In the genomic region with DNA sequence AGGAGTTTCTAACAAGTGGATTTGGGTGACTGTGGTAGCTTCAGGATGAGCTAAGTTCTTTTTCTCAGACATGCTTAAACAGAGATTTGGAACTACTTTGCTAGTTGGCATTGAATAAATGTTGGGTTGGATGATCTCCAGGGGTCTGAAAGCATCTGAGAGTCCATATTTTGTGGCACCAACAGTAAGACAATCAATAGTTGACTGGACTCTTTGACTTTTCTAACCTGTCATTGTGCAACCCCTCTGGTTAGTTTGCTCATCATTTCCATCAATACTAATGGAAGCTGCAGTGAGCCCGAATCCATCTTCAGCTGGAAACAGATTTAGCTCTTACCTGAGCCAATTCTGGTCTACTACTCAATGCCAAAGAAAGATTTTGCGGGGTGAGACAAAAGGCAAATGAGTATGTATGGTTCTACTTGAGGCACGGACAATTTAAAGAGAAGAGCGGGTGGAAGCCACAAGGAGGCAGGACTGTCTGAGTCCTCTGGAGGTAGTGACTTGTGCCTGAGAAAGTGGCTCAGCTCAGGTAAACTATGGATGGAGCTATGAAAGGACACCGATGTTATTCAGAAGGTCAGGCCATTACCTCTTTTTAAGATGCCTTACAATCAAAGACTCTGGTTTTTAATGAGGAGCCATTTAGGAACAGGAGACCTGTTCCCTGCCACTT, we compare ENCODE assay signal across 23 cellular contexts.
DNase-seq lines count a peak whose midpoint lies in the region; ATAC-seq, FAIRE-seq and TF ChIP-seq lines count a peak whose summit lies in the region.
"Had no signal": no experiment of that assay in that cellular context is flagged by ENCODE, and none has a peak within 500 bp of the region (broad histone marks: within the 10 kb centered on the region; RNA-seq: fewer than 3 reads in every experiment).

No MANE protein-coding gene starts in this region.

- no peaks in the 10 kb centered on the region for H3F3A ChIP-seq in OCI-LY1 (ENCODE audit: insufficient read depth, low read length)

- CTCF ChIA-PET in K562 (lab: Yijun Ruan, JAX; ENCODE audit: low intra/inter-chr PET ratio) = no interaction called here
- CTCF ChIA-PET in HepG2 (lab: Yijun Ruan, JAX; ENCODE audit: low intra/inter-chr PET ratio, low total read pairs) = no interaction called here

- no peak for TF ChIP-seq RAD21 in K562 (CRISPR knock-in tag; conservative IDR thresholded peaks at IDR 0.05 in 1 of 2, IDR thresholded peaks at IDR 0.05 in 1 of 2)
- TF ChIP-seq RAD21 in HepG2 (CRISPR knock-in tag; IDR thresholded peaks at IDR 0.05) = no peak

- H3K27me3 ChIP-seq in OCI-LY1 (ENCODE audit: insufficient read depth, low read length) (no peaks in the 10 kb centered on the region), K562 (ENCODE audit: control insufficient read depth in 2 of 2, insufficient read depth in 2 of 2, low read length in 2 of 2) (no peaks in the 10 kb centered on the region), HepG2 (ENCODE audit: control insufficient read depth in 1 of 2, insufficient read depth in 2 of 2, low read length in 2 of 2) (no peaks in the 10 kb centered on the region), breast epithelium (peaks cover 0 to 59% of the 10 kb centered on the region in 2 donors), foreskin keratinocyte (no peaks in the 10 kb centered on the region)
- H3K27me3 ChIP-seq: BE2C; BLaER1 treated with 17β-estradiol and CSF1 and Interleukin-3, amounts not matched to agents 10 nM and 100 nM had no signal

- H3K27ac Mint-ChIP-seq in stimulated activated memory B cell treated with anti-CD40 and anti-IgM and Interleukin-4, amounts not matched to agents 10 μg/mL and 1 μg/mL and 100 μg/mL, for 72 hours = peak overlapping the region; percentile 27
- H3K27ac Mint-ChIP-seq: CD14-positive monocyte; CD4-positive, alpha-beta memory T cell; GM23338; H9 had no signal

- in situ Hi-C loops in K562 (cut with MboI) (no loop called here), HepG2 (cut with HindIII; ENCODE audit: extremely low pct_ligation_motif_present, low pct_unique_long_range_greater_than_20kb) (no loop called here)

- H3K27ac ChIP-seq in OCI-LY1 (ENCODE audit: low read depth, low read length, poor library complexity, severe bottlenecking) (peak overlapping the region; percentile 79), K562 (ENCODE audit: extremely low read depth, low read depth, low read length) (no peak overlapping the region), HepG2 (ENCODE audit: extremely low read length, insufficient read depth, low read length) (no peak overlapping the region), breast epithelium (no peak overlapping the region), foreskin keratinocyte (no peak overlapping the region)
- H3K27ac ChIP-seq: A549; BLaER1 treated with 17β-estradiol and CSF1 and Interleukin-3, amounts not matched to agents 10 nM and 100 nM had no signal

- POLR2A ChIA-PET in K562 (lab: Yijun Ruan, JAX) (no interaction called here), HepG2 (lab: Yijun Ruan, JAX) (interaction anchor here (1.4 kb wide), 1 partner anchor 114 kb away, joined by 5 read pairs; no protein-coding TSS in a partner anchor)

- H3K4me3 ChIP-seq in OCI-LY1 (ENCODE audit: low read depth, low read length, poor library complexity, severe bottlenecking) = no peak overlapping the region
- H3K4me3 ChIP-seq in K562 = no peak overlapping the region
- no peak overlapping the region for H3K4me3 ChIP-seq in HepG2 (replicated peaks in 1 of 3; ENCODE audit: insufficient read depth in 1 of 3, low read depth in 2 of 3, low read length in 3 of 3)
- no peak overlapping the region for H3K4me3 ChIP-seq in breast epithelium
- H3K4me3 ChIP-seq: A549; BLaER1 treated with 17β-estradiol and CSF1 and Interleukin-3, amounts not matched to agents 10 nM and 100 nM; GM23338 had no signal

- H3K36me3 Mint-ChIP-seq in stimulated activated memory B cell treated with anti-CD40 and anti-IgM and Interleukin-4, amounts not matched to agents 10 μg/mL and 1 μg/mL and 100 μg/mL, for 72 hours = no peaks in the 10 kb centered on the region
- H3K36me3 Mint-ChIP-seq: CD14-positive monocyte; CD4-positive, alpha-beta memory T cell had no signal

- no peaks in the 10 kb centered on the region for H3K9me2 ChIP-seq in OCI-LY1 (ENCODE audit: low read depth, low read length)

- no peaks in the 10 kb centered on the region for H3K27me3 Mint-ChIP-seq in stimulated activated memory B cell treated with anti-CD40 and anti-IgM and Interleukin-4, amounts not matched to agents 10 μg/mL and 1 μg/mL and 100 μg/mL, for 72 hours
- H3K27me3 Mint-ChIP-seq: CD4-positive, alpha-beta memory T cell had no signal

- H3K4me2 ChIP-seq in OCI-LY1 (ENCODE audit: low read length) (no peak overlapping the region), K562 (ENCODE audit: insufficient read depth, low read length) (no peak overlapping the region), HepG2 (ENCODE audit: low read depth, low read length) (no peak overlapping the region)
- H3K4me2 ChIP-seq: A549; BLaER1 treated with 17β-estradiol and CSF1 and Interleukin-3, amounts not matched to agents 10 nM and 100 nM; GM23338 had no signal

- TF ChIP-seq EP300 in K562 (IDR thresholded peaks at IDR 0.05; ENCODE audit: low read length) (no peak), HepG2 (IDR thresholded peaks at IDR 0.05; ENCODE audit: low read depth in 2 of 2, low read length in 2 of 2) (0 out of 4 replicates have a peak, but pooled peaks of 1 of the 2 experiments have one; percentile 31), HepG2 (CRISPR knock-in tag; IDR thresholded peaks at IDR 0.05; ENCODE audit: borderline replicate concordance) (no peak)

- no peaks in the 10 kb centered on the region for H3K9me3 ChIP-seq in OCI-LY1 (ENCODE audit: low read length)
- no peaks in the 10 kb centered on the region for H3K9me3 ChIP-seq in K562 (replicated peaks; ENCODE audit: control insufficient read depth, insufficient read depth, low read depth, low read length)
- no peaks in the 10 kb centered on the region for H3K9me3 ChIP-seq in HepG2 (ENCODE audit: low read length)
- no peaks in the 10 kb centered on the region for H3K9me3 ChIP-seq in breast epithelium
- H3K9me3 ChIP-seq: A549, BE2C had no signal

- 17% methylated on average over 5 of the region's 5 CpGs for WGBS in K562 (ENCODE audit: insufficient coverage, low coverage, missing lambda C conversion rate)
- 65% methylated on average over 4 of the region's 5 CpGs for WGBS in HepG2 (ENCODE audit: low lambda C conversion rate)

- no peak for FAIRE-seq in K562 (lab: Jason Lieb, UNC)
- FAIRE-seq in HepG2 (lab: Jason Lieb, UNC) = peak; percentile 62
- FAIRE-seq: A549 had no signal

- TF ChIP-seq CTCF in OCI-LY1 (IDR thresholded peaks at IDR 0.05; ENCODE audit: low read length) (no peak), K562 (IDR thresholded peaks at IDR 0.05 in 2 of 3, conservative IDR thresholded peaks at IDR 0.05 in 1 of 3; ENCODE audit: insufficient read depth in 2 of 3, low read depth in 1 of 3, low read length in 3 of 3) (no peak), HepG2 (CRISPR knock-in tag; IDR thresholded peaks at IDR 0.05) (no peak), breast epithelium (IDR thresholded peaks at IDR 0.05) (no peak), foreskin keratinocyte (conservative IDR thresholded peaks at IDR 0.05) (no peak)

- no TSS peak for BruUV-seq in K562 (replicated peaks; lab: Mats Ljungman, UMichigan)
- no TSS peak for BruUV-seq in HepG2 (replicated peaks; lab: Mats Ljungman, UMichigan)

- H3K9ac ChIP-seq in OCI-LY1 (ENCODE audit: low read length) (peak overlapping the region; percentile 25; the same call in 1 of the 2 replicates), K562 (ENCODE audit: insufficient read depth in 1 of 2, low read depth in 2 of 2, low read length in 2 of 2) (no peak overlapping the region), HepG2 (ENCODE audit: insufficient read depth, low read depth, low read length) (no peak overlapping the region)
- H3K9ac ChIP-seq: BLaER1 treated with 17β-estradiol and CSF1 and Interleukin-3, amounts not matched to agents 10 nM and 100 nM had no signal

- 0 out of 3 replicates have a peak, but pooled peaks have one; percentile 28 for ATAC-seq in K562
- peak; percentile 65 for ATAC-seq in HepG2
- ATAC-seq in stimulated activated memory B cell treated with anti-CD40 and anti-IgM and Interleukin-4, amounts not matched to agents 10 μg/mL and 1 μg/mL and 100 μg/mL, for 72 hours = no peak
- no peak for ATAC-seq in foreskin keratinocyte
- ATAC-seq: A549, GM23338, HCT116 had no signal

- H3K4me1 ChIP-seq in OCI-LY1 (ENCODE audit: insufficient read depth, low read length, severe bottlenecking) = peaks cover 73% of the 10 kb centered on the region
- no peaks in the 10 kb centered on the region for H3K4me1 ChIP-seq in K562 (replicated peaks in 1 of 2; ENCODE audit: control insufficient read depth in 2 of 2, insufficient read depth in 2 of 2, low read length in 2 of 2)
- peaks cover 28% of the 10 kb centered on the region for H3K4me1 ChIP-seq in HepG2 (ENCODE audit: insufficient read depth, low read length)
- H3K4me1 ChIP-seq in breast epithelium = no peaks in the 10 kb centered on the region
- H3K4me1 ChIP-seq in foreskin keratinocyte = no peaks in the 10 kb centered on the region
- H3K4me1 ChIP-seq: A549, BE2C had no signal

- H2AFZ ChIP-seq in OCI-LY1 (ENCODE audit: low read length) = no peak overlapping the region
- no peak overlapping the region for H2AFZ ChIP-seq in K562 (ENCODE audit: low read depth, low read length)
- no peak overlapping the region for H2AFZ ChIP-seq in HepG2 (ENCODE audit: low read length)
- H2AFZ ChIP-seq: GM23338 had no signal

- H3K36me3 ChIP-seq in OCI-LY1 (ENCODE audit: insufficient read depth, low read length) (no peaks in the 10 kb centered on the region), K562 (ENCODE audit: control insufficient read depth, insufficient read depth, low read length) (no peaks in the 10 kb centered on the region), HepG2 (replicated peaks in 1 of 2; ENCODE audit: control insufficient read depth in 1 of 2, insufficient read depth in 2 of 2, low read length in 2 of 2) (no peaks in the 10 kb centered on the region), breast epithelium (no peaks in the 10 kb centered on the region)
- H3K36me3 ChIP-seq: BE2C; BLaER1 treated with 17β-estradiol and CSF1 and Interleukin-3, amounts not matched to agents 10 nM and 100 nM had no signal

- DNase-seq in K562 (ENCODE audit: extremely low read depth in 1 of 4, low spot score in 3 of 4) (no peak), HepG2 (ENCODE audit: low spot score) (no peak), breast epithelium (ENCODE audit: low spot score in 2 of 2) (no peak), foreskin keratinocyte (no peak)
- no peak for DNase-seq in effector CD8-positive, alpha-beta T cell (lab: John Stamatoyannopoulos, UW)
- DNase-seq: 8988T; ACHN; AML-193; BE2C; Calu3; CD4-positive, alpha-beta memory T cell; COR-L47; DMS53; DMS79 treated with DMSO at 0.1 percent for 48 hours; GF-D8; H9 had no signal

- H3K79me2 ChIP-seq in OCI-LY1 (ENCODE audit: insufficient read depth, low read length) (no peaks in the 10 kb centered on the region), K562 (ENCODE audit: control insufficient read depth, insufficient read depth, low read length) (no peaks in the 10 kb centered on the region), HepG2 (ENCODE audit: insufficient read depth, low read length) (no peaks in the 10 kb centered on the region)

- H3K9me1 ChIP-seq in K562 (ENCODE audit: control insufficient read depth, insufficient read depth, low read length) = no peaks in the 10 kb centered on the region

- TF ChIP-seq POLR2A in K562 (conservative IDR thresholded peaks at IDR 0.05) = no peak
- no peak for TF ChIP-seq POLR2A in HepG2 (IDR thresholded peaks at IDR 0.05; ENCODE audit: insufficient read depth in 1 of 2, low read depth in 2 of 2, low read length in 2 of 2)
- no peak for TF ChIP-seq POLR2A in breast epithelium (IDR thresholded peaks at IDR 0.05)

- H4K20me1 ChIP-seq in OCI-LY1 (ENCODE audit: insufficient read depth, low read length) (no peaks in the 10 kb centered on the region), K562 (replicated peaks; ENCODE audit: control insufficient read depth, insufficient read depth, low read length) (no peaks in the 10 kb centered on the region; the same call in 1 of the 2 replicates), HepG2 (ENCODE audit: insufficient read depth, low read length) (no peaks in the 10 kb centered on the region)
- H4K20me1 ChIP-seq: BLaER1 treated with 17β-estradiol and CSF1 and Interleukin-3, amounts not matched to agents 10 nM and 100 nM had no signal

- peaks cover under 1% of the 10 kb centered on the region for H3K9me3 Mint-ChIP-seq in stimulated activated memory B cell treated with anti-CD40 and anti-IgM and Interleukin-4, amounts not matched to agents 10 μg/mL and 1 μg/mL and 100 μg/mL, for 72 hours
- H3K9me3 Mint-ChIP-seq: GM23338 had no signal

- intact Hi-C loops in K562 (cut with micrococcal nuclease) (loop anchor here (10.0 kb wide), 1 partner anchor 155 kb away; no protein-coding TSS in a partner anchor), HepG2 (cut with micrococcal nuclease; ENCODE audit: unreplicated experiment) (no loop called here), breast epithelium (cut with DNase I; ENCODE audit: low total_unique reads) (no loop called here)

- H3K4me3 Mint-ChIP-seq in stimulated activated memory B cell treated with anti-CD40 and anti-IgM and Interleukin-4, amounts not matched to agents 10 μg/mL and 1 μg/mL and 100 μg/mL, for 72 hours = no peak overlapping the region
- H3K4me3 Mint-ChIP-seq: CD14-positive monocyte; CD4-positive, alpha-beta memory T cell; GM23338; H9 had no signal

- H3K4me1 Mint-ChIP-seq in stimulated activated memory B cell treated with anti-CD40 and anti-IgM and Interleukin-4, amounts not matched to agents 10 μg/mL and 1 μg/mL and 100 μg/mL, for 72 hours = no peaks in the 10 kb centered on the region
- H3K4me1 Mint-ChIP-seq: CD14-positive monocyte; CD4-positive, alpha-beta memory T cell; H9 had no signal

Comparison
In these comparisons a context has a peak if more than half of its experiments do, and no peak if none do; other contexts are left out.
1. ATAC-seq: peak in K562 (single experiment) and HepG2 (single experiment); none in stimulated activated memory B cell treated with anti-CD40 and anti-IgM and Interleukin-4, amounts not matched to agents 10 μg/mL and 1 μg/mL and 100 μg/mL, for 72 hours (single experiment) and foreskin keratinocyte (single experiment).